In the genomic region with DNA sequence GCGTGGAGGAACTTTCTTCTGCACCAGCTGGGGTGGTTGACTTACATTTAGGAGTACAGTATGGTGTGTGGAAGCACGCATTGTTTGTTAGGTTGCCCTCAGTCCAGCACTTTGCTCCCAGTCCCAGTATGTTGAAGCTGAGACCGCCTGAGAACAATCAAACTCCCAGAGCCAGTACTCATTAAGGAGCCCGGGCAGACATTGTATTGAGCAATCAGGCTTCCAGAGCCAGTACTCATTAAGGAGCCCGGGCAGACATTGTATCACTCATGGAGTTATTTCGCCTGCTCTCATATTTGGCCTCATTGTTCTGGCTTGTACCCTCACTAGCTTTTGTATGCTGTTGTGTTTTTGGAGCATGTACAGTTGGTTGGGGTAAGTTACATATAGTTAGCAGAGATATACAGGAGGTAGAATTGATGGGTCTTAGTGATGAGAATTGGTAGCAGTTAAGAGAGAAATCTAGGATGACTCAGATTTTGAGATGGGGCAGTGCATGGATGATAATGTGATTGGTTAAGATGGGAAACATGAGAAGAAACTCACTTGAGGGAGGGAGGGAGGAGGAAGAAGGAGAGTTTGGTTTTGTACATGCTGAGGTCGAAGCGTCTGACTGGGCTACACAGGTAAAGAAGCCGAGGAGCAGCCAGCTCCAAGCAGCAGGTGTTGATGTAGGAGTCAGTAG, we compare ENCODE assay signal across 6 cellular contexts. TPM values are rescaled to one million over a fixed set of nuclear protein-coding genes. Genes with fewer than 3 reads are reported as not detected.
DNase-seq lines count a peak whose midpoint lies in the region; ATAC-seq, FAIRE-seq and TF ChIP-seq lines count a peak whose summit lies in the region.
"Not testable (repeated sequence)": the region's sequence is repeated elsewhere in the genome, so short reads cannot be mapped to it uniquely, and the experiment has no call there.

No MANE protein-coding gene starts in this region.

- H3K36me3 Mint-ChIP-seq in activated CD4-positive, alpha-beta T cell treated with anti-CD3 and anti-CD28 coated beads for 36 hours (ENCODE audit: low read depth): not testable (repeated sequence)

- POLR2A ChIA-PET in activated CD4-positive, alpha-beta T cell treated with anti-CD3 and anti-CD28 coated beads for 36 hours (lab: Charles Lee); K562 (lab: Yijun Ruan, JAX): not testable (repeated sequence)

- not testable (repeated sequence) for H3K79me2 ChIP-seq in K562 (ENCODE audit: control insufficient read depth, insufficient read depth, low read length)

- TF ChIP-seq CTCF in K562 (IDR thresholded peaks at IDR 0.05 in 2 of 3, conservative IDR thresholded peaks at IDR 0.05 in 1 of 3; ENCODE audit: insufficient read depth in 2 of 3, low read depth in 1 of 3, low read length in 3 of 3); lower lobe of right lung (IDR thresholded peaks at IDR 0.05); psoas muscle (IDR thresholded peaks at IDR 0.05); upper lobe of left lung (IDR thresholded peaks at IDR 0.05): not testable (repeated sequence)

- TF ChIP-seq EP300 in K562 (IDR thresholded peaks at IDR 0.05; ENCODE audit: low read length); upper lobe of left lung (IDR thresholded peaks at IDR 0.05): not testable (repeated sequence)

- not testable (repeated sequence) for H3K27me3 ChIP-seq in K562 (ENCODE audit: control insufficient read depth in 2 of 2, insufficient read depth in 2 of 2, low read length in 2 of 2); lower lobe of right lung (ENCODE audit: low read depth); psoas muscle (ENCODE audit: insufficient read depth in 3 of 3, low read length in 2 of 3); upper lobe of left lung

- TF ChIP-seq RAD21 in K562 (CRISPR knock-in tag; conservative IDR thresholded peaks at IDR 0.05 in 1 of 2, IDR thresholded peaks at IDR 0.05 in 1 of 2): not testable (repeated sequence)

- not testable (repeated sequence) for H3K4me2 ChIP-seq in K562 (ENCODE audit: insufficient read depth, low read length)

- H3K27ac ChIP-seq in K562 (ENCODE audit: extremely low read depth, low read depth, low read length); lower lobe of right lung; psoas muscle; upper lobe of left lung: not testable (repeated sequence)

- DNase-seq in GM18507 (ENCODE audit: extremely low spot score, insufficient read length, low read depth); activated CD4-positive, alpha-beta T cell treated with anti-CD3 and anti-CD28 coated beads for 36 hours; K562 (ENCODE audit: extremely low read depth in 1 of 4, low spot score in 3 of 4); lower lobe of right lung; psoas muscle; upper lobe of left lung: not testable (repeated sequence)

- not testable (repeated sequence) for TF ChIP-seq POLR2A in K562 (conservative IDR thresholded peaks at IDR 0.05); upper lobe of left lung (IDR thresholded peaks at IDR 0.05)

- WGBS in K562 (ENCODE audit: insufficient coverage, low coverage, missing lambda C conversion rate): 65% methylated on average over 6 of the region's 9 CpGs
- 74 to 86% (median 77%) methylated on average over 9 of the region's 9 CpGs for WGBS in psoas muscle, 3 donors
- 66 to 74% methylated on average over 5 to 8 of the region's 9 CpGs for WGBS in upper lobe of left lung, 2 donors

- H3K9ac ChIP-seq in K562 (ENCODE audit: insufficient read depth in 1 of 2, low read depth in 2 of 2, low read length in 2 of 2): not testable (repeated sequence)

- not testable (repeated sequence) for H3K9me3 Mint-ChIP-seq in activated CD4-positive, alpha-beta T cell treated with anti-CD3 and anti-CD28 coated beads for 36 hours (ENCODE audit: low read depth)

- not testable (repeated sequence) for BruUV-seq in K562 (replicated peaks; lab: Mats Ljungman, UMichigan)

- H3K27me3 Mint-ChIP-seq in activated CD4-positive, alpha-beta T cell treated with anti-CD3 and anti-CD28 coated beads for 36 hours: not testable (repeated sequence)

- not testable (repeated sequence) for H3K36me3 ChIP-seq in K562 (ENCODE audit: control insufficient read depth, insufficient read depth, low read length); lower lobe of right lung; psoas muscle (ENCODE audit: insufficient read depth in 1 of 2, low read depth in 1 of 2); upper lobe of left lung

- not testable (repeated sequence) for H3K4me1 ChIP-seq in K562 (replicated peaks in 1 of 2; ENCODE audit: control insufficient read depth in 2 of 2, insufficient read depth in 2 of 2, low read length in 2 of 2); lower lobe of right lung; psoas muscle; upper lobe of left lung

- not testable (repeated sequence) for H2AFZ ChIP-seq in K562 (ENCODE audit: low read depth, low read length)

- in situ Hi-C loops in K562 (cut with MboI): not testable (repeated sequence)

- H3K4me1 Mint-ChIP-seq in activated CD4-positive, alpha-beta T cell treated with anti-CD3 and anti-CD28 coated beads for 36 hours: not testable (repeated sequence)

- ATAC-seq in activated CD4-positive, alpha-beta T cell treated with anti-CD3 and anti-CD28 coated beads for 36 hours: peak; percentile 33
- ATAC-seq in K562: peak; percentile 50
- peak; percentile 61 to 76 for ATAC-seq in lower lobe of right lung
- ATAC-seq in psoas muscle: peak in 3 of 4 donors; percentile 28 to 41 (median 30)
- peak; percentile 56 to 76 for ATAC-seq in upper lobe of left lung (ENCODE audit: low FRiP score in 2 of 2)

- H3K9me1 ChIP-seq in K562 (ENCODE audit: control insufficient read depth, insufficient read depth, low read length): not testable (repeated sequence)

- H4K20me1 ChIP-seq in K562 (replicated peaks; ENCODE audit: control insufficient read depth, insufficient read depth, low read length): not testable (repeated sequence)

- H3K9me3 ChIP-seq in K562 (replicated peaks; ENCODE audit: control insufficient read depth, insufficient read depth, low read depth, low read length); lower lobe of right lung; psoas muscle; upper lobe of left lung: not testable (repeated sequence)

- not testable (repeated sequence) for H3K27ac Mint-ChIP-seq in activated CD4-positive, alpha-beta T cell treated with anti-CD3 and anti-CD28 coated beads for 36 hours

- not testable (repeated sequence) for H3K4me3 ChIP-seq in K562, lower lobe of right lung, psoas muscle, upper lobe of left lung

- FAIRE-seq in GM18507 (lab: Jason Lieb, UNC): peak; percentile 39
- FAIRE-seq in K562 (lab: Jason Lieb, UNC): peak; percentile 35

- CTCF ChIA-PET in activated CD4-positive, alpha-beta T cell treated with anti-CD3 and anti-CD28 coated beads for 36 hours (lab: Charles Lee); K562 (lab: Yijun Ruan, JAX; ENCODE audit: low intra/inter-chr PET ratio): not testable (repeated sequence)

- intact Hi-C loops in activated CD4-positive, alpha-beta T cell treated with anti-CD3 and anti-CD28 coated beads for 36 hours (cut with DNase I, micrococcal nuclease); K562 (cut with micrococcal nuclease); lower lobe of right lung (cut with DNase I); psoas muscle (cut with DNase I): not testable (repeated sequence)

- H3K4me3 Mint-ChIP-seq in activated CD4-positive, alpha-beta T cell treated with anti-CD3 and anti-CD28 coated beads for 36 hours: not testable (repeated sequence)

RNA-seq across cellular contexts. Expression of gene ACTR3B, which starts 45.3 kb away (rescaled TPM):
- 1 to 10 TPM; 9.5 to 9.6 TPM for total RNA-seq in activated CD4-positive, alpha-beta T cell treated with anti-CD3 and anti-CD28 coated beads for 36 hours
- 64.2 and 84.6 TPM in 2 replicates for total RNA-seq in K562 (2011; cell fraction: chromatin; rRNA removed; ENCODE audit: low replicate concordance)
- total RNA-seq in K562 (2011; cell fraction: nucleolus; rRNA removed): 34.0 and 34.7 TPM in 2 replicates
- 55.1 and 61.2 TPM in 2 replicates for total RNA-seq in K562 (2011; cell fraction: nucleoplasm; rRNA removed)
- 11.4 and 12.4 TPM in 2 replicates for total RNA-seq in K562 (2014; rRNA removed)
- total RNA-seq in K562 (2014; rRNA removed; fragmentation: Illumina TruSeq; extraction: Trizol): 19.7 and 21.3 TPM in 2 replicates
- total RNA-seq in K562 (2015; rRNA removed; fragmentation: Illumina TruSeq; extraction: Trizol): 17.8 and 19.7 TPM in 2 replicates
- total RNA-seq in K562 (2021): 24.4 and 24.8 TPM in 2 replicates
- 17.5 and 30.8 TPM in 2 replicates for polyA plus RNA-seq in K562 (2011; rRNA removed)
- 18.8 and 22.4 TPM in 2 replicates for polyA plus RNA-seq in K562 (2011; cell fraction: cytosol; rRNA removed)
- 25.9 and 29.1 TPM in 2 replicates for polyA plus RNA-seq in K562 (2011; cell fraction: nucleus; rRNA removed)
- 9.8 and 16.1 TPM in 2 replicates for polyA plus RNA-seq in K562 (2012)
- 24.8 and 25.7 TPM in 2 replicates for polyA plus RNA-seq in K562 (2014; fragmentation: Illumina TruSeq; extraction: Trizol)
- polyA plus RNA-seq in K562 (2014; fragmentation: Nextera tagmentation; extraction: Ambion mirVana): 1 to 10 TPM; 5.0 to 5.4 TPM
- 24.1 and 28.6 TPM in 2 replicates for polyA plus RNA-seq in K562 (2014; rRNA removed)
- 33.8 and 39.2 TPM in 2 replicates for polyA minus RNA-seq in K562 (2011; rRNA and poly(A)+ RNA removed)
- 9.5 and 14.7 TPM in 2 replicates for polyA minus RNA-seq in K562 (2011; cell fraction: cytosol; rRNA and poly(A)+ RNA removed)
- polyA minus RNA-seq in K562 (2011; cell fraction: nucleus; rRNA and poly(A)+ RNA removed): 32.0 and 32.6 TPM in 2 replicates
- total RNA-seq in lower lobe of right lung: 5.7 TPM
- 10 to 100 TPM in 3 of 4 donors, 1 to 10 TPM in 1; 9.5 to 18.7 (median 13.2) TPM for total RNA-seq in psoas muscle
- 10 to 100 TPM in 2 of 3 donors, 1 to 10 TPM in 1; 5.2 to 12.6 (median 11.2) TPM for polyA plus RNA-seq in psoas muscle
- 10 to 100 TPM in 2 of 6 donors, 1 to 10 TPM in 4; 3.1 to 22.0 (median 7.4) TPM for total RNA-seq in upper lobe of left lung
